Comparison of ENCODE assay signal across 1 cellular context in the genomic region with DNA sequence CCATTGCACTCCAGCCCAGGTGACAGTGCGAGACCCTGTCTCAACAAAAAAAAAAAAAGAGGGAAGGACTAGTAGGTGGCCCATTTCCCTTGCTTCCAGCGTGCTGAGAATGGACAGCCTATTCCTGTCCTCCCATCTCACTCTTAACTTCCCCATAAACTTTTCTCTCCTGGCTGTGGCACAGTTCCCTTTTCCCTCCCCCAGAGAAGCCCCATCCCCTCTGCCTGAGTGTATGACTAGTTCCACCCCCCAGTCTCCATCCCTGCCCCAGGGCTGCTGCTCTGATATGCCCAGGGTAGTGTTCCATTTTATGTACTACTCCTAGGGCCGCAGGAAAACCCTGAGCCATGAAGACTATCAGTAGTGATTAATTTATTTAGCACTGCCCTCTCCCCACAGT.
A peak's percentile ranks its signal among the peaks of the same experiment; 100 is the strongest.
TF ChIP-seq lines count a peak whose summit lies in the region.

No MANE protein-coding gene starts in this region.

TF ChIP-seq in K562, 482 proteins besides CTCF, POLR2A, EP300 and RAD21:
- TF ChIP-seq SPI1 (IDR thresholded peaks at IDR 0.05; ENCODE audit: borderline replicate concordance, low read depth, low read length) (0 out of 2 replicates have a peak, but pooled peaks have one; percentile 2), EZH2 (IDR thresholded peaks at IDR 0.05; ENCODE audit: borderline replicate concordance, low read depth, low read length) (no peak), ZHX1 (conservative IDR thresholded peaks at IDR 0.05; ENCODE audit: low read length) (no peak)
